In the genomic region with DNA sequence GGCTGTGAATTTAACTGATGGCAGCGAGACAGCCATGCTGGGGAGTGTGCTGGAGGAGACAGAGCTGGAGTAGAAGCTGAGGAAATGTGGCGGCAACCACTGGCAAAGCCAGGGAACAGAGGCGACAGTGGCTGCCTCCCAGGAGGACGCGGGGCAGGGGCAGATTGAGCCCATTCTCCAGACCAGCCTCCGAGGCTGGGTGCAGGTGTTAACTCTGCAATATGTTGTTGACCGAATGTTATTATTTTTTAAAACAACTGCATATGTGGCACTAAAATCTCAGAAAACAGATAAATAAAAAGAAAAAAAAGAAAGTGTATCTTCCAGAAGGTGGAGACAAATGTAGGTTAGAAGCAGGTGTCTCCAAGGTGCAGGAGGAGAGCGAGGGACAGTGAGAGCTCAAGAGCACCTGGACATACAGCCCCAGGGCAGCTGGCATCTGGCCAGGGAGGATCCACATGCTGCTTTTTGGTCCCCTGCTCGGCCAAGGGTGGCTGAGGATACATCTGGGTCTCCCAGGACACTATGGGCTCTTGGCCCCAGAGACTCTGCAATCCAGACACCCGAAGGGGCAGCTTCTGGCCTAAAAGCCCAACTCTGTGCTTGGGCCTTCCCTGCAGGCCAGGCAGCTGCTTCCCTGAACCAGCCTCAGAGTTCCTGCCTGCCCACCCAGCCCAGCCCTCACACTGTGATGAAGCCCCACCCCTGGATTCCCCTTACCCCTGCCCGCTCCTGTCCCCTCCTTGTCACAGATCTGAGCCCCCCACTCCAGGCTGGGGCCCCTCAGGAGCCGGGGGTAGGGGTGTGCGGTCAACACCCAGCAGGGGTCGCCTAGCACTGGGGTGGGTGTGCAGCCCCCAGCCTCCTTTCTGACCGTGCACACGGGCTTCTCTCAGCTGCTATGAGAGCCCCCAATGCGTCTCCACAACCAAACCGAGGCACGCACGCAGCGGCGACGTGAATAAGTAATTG, we compare ENCODE assay signal across 1 cellular context.
TF ChIP-seq lines count a peak whose summit lies in the region.

No MANE protein-coding gene starts in this region.

TF ChIP-seq in K562, 482 proteins besides CTCF, POLR2A, EP300 and RAD21 (continued from another document):
- TF ChIP-seq, protein P1, sequence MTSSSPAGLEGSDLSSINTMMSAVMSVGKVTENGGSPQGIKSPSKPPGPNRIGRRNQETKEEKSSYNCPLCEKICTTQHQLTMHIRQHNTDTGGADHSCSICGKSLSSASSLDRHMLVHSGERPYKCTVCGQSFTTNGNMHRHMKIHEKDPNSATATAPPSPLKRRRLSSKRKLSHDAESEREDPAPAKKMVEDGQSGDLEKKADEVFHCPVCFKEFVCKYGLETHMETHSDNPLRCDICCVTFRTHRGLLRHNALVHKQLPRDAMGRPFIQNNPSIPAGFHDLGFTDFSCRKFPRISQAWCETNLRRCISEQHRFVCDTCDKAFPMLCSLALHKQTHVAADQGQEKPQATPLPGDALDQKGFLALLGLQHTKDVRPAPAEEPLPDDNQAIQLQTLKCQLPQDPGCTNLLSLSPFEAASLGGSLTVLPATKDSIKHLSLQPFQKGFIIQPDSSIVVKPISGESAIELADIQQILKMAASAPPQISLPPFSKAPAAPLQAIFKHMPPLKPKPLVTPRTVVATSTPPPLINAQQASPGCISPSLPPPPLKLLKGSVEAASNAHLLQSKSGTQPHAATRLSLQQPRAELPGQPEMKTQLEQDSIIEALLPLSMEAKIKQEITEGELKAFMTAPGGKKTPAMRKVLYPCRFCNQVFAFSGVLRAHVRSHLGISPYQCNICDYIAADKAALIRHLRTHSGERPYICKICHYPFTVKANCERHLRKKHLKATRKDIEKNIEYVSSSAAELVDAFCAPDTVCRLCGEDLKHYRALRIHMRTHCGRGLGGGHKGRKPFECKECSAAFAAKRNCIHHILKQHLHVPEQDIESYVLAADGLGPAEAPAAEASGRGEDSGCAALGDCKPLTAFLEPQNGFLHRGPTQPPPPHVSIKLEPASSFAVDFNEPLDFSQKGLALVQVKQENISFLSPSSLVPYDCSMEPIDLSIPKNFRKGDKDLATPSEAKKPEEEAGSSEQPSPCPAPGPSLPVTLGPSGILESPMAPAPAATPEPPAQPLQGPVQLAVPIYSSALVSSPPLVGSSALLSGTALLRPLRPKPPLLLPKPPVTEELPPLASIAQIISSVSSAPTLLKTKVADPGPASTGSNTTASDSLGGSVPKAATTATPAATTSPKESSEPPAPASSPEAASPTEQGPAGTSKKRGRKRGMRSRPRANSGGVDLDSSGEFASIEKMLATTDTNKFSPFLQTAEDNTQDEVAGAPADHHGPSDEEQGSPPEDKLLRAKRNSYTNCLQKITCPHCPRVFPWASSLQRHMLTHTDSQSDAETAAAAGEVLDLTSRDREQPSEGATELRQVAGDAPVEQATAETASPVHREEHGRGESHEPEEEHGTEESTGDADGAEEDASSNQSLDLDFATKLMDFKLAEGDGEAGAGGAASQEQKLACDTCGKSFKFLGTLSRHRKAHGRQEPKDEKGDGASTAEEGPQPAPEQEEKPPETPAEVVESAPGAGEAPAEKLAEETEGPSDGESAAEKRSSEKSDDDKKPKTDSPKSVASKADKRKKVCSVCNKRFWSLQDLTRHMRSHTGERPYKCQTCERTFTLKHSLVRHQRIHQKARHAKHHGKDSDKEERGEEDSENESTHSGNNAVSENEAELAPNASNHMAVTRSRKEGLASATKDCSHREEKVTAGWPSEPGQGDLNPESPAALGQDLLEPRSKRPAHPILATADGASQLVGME (CRISPR knock-in tag; IDR thresholded peaks at IDR 0.05), result no peak
- TF ChIP-seq E2F3 (CRISPR knock-in tag; IDR thresholded peaks at IDR 0.05) (peak; percentile 73; the same call in 1 of the 2 replicates), ZNF785 (CRISPR knock-in tag; IDR thresholded peaks at IDR 0.05) (0 out of 2 replicates have a peak, but pooled peaks have one; percentile 23), SRSF1 (IDR thresholded peaks at IDR 0.05; ENCODE audit: low read depth, low read length) (no peak), ERF (CRISPR knock-in tag; IDR thresholded peaks at IDR 0.05) (no peak; the same call in 1 of the 2 replicates), ZSCAN32 (CRISPR knock-in tag; IDR thresholded peaks at IDR 0.05) (no peak), TAF1 (IDR thresholded peaks at IDR 0.05; ENCODE audit: control insufficient read depth, extremely low read depth, insufficient read depth, low read length, severe bottlenecking) (no peak)
- TF ChIP-seq, protein P2, sequence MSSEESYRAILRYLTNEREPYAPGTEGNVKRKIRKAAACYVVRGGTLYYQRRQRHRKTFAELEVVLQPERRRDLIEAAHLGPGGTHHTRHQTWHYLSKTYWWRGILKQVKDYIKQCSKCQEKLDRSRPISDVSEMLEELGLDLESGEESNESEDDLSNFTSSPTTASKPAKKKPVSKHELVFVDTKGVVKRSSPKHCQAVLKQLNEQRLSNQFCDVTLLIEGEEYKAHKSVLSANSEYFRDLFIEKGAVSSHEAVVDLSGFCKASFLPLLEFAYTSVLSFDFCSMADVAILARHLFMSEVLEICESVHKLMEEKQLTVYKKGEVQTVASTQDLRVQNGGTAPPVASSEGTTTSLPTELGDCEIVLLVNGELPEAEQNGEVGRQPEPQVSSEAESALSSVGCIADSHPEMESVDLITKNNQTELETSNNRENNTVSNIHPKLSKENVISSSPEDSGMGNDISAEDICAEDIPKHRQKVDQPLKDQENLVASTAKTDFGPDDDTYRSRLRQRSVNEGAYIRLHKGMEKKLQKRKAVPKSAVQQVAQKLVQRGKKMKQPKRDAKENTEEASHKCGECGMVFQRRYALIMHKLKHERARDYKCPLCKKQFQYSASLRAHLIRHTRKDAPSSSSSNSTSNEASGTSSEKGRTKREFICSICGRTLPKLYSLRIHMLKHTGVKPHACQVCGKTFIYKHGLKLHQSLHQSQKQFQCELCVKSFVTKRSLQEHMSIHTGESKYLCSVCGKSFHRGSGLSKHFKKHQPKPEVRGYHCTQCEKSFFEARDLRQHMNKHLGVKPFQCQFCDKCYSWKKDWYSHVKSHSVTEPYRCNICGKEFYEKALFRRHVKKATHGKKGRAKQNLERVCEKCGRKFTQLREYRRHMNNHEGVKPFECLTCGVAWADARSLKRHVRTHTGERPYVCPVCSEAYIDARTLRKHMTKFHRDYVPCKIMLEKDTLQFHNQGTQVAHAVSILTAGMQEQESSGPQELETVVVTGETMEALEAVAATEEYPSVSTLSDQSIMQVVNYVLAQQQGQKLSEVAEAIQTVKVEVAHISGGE (CRISPR knock-in tag; IDR thresholded peaks at IDR 0.05), result peak in 1 of 3 experiments; percentile 3; a peak in 1 of 6 replicates
